22 cellular contexts compared by ENCODE assay signal in the genomic region with DNA sequence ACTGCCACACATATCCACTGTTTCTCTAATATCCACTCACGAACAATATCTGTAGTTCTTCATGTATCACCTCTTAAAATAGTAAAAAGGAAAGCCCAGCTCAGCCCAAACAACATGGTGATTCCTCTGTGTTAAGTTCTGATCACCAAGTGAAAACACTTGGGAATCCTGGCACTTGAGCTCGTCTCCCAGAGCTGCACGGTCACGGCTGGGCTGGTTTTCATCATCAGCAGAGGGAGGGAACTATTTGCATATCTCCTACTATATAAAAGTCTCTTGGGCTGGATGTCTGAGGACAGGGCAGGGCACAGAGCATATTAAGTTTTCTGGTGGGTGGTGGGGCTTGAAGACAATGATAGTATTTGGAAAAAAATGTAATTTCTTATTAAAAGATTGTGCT.
DNase-seq lines count a peak whose midpoint lies in the region; ATAC-seq and TF ChIP-seq lines count a peak whose summit lies in the region.
"Had no signal": no experiment of that assay in that cellular context is flagged by ENCODE, and none has a peak within 500 bp of the region (broad histone marks: within the 10 kb centered on the region; RNA-seq: fewer than 3 reads in every experiment).

No MANE protein-coding gene starts in this region.

- H3K27ac Mint-ChIP-seq in activated naive CD4-positive, alpha-beta T cell treated with anti-CD3 and anti-CD28 coated beads for 36 hours = peak overlapping the region; percentile 67
- H3K27ac Mint-ChIP-seq in naive thymus-derived CD4-positive, alpha-beta T cell = peak overlapping the region in 8 of 9 donors; percentile 0 to 89 (median 79)
- H3K27ac Mint-ChIP-seq: stimulated activated naive B cell treated with anti-CD40 and anti-IgM and Interleukin-4, amounts not matched to agents 10 μg/mL and 1 μg/mL and 100 μg/mL, for 72 hours had no signal

- H3K36me3 ChIP-seq in DOHH2 (ENCODE audit: control insufficient read depth, low read length) (no peaks in the 10 kb centered on the region), OCI-LY7 (ENCODE audit: insufficient read depth, low read length) (no peaks in the 10 kb centered on the region)
- no peaks in the 10 kb centered on the region for H3K36me3 ChIP-seq in naive thymus-derived CD4-positive, alpha-beta T cell (ENCODE audit: control insufficient read depth in 2 of 3, insufficient read depth in 3 of 3, low read length in 3 of 3)
- H3K36me3 ChIP-seq: lower lobe of right lung, SJSA1, thoracic aorta had no signal

- H3K4me1 Mint-ChIP-seq in activated naive CD4-positive, alpha-beta T cell treated with anti-CD3 and anti-CD28 coated beads for 36 hours (ENCODE audit: low read depth) = peaks cover 36% of the 10 kb centered on the region
- peaks cover 19 to 46% (median 29%) of the 10 kb centered on the region in 7 donors for H3K4me1 Mint-ChIP-seq in naive thymus-derived CD4-positive, alpha-beta T cell

- H3K9me3 ChIP-seq in DOHH2 (ENCODE audit: control insufficient read depth, insufficient read depth, low read length) (no peaks in the 10 kb centered on the region), OCI-LY7 (ENCODE audit: low read length) (no peaks in the 10 kb centered on the region)
- no peaks in the 10 kb centered on the region for H3K9me3 ChIP-seq in naive thymus-derived CD4-positive, alpha-beta T cell (ENCODE audit: control insufficient read depth in 2 of 3, low read length in 3 of 3)
- H3K9me3 ChIP-seq: lower lobe of right lung, psoas muscle, SJSA1, thoracic aorta had no signal

- intact Hi-C loops in activated naive CD4-positive, alpha-beta T cell treated with anti-CD3 and anti-CD28 coated beads for 36 hours (cut with micrococcal nuclease) = loop anchor here (5.0 kb wide), 2 partner anchors 80 to 390 kb away; no protein-coding TSS in a partner anchor
- intact Hi-C loops in OCI-LY7 (cut with micrococcal nuclease; ENCODE audit: unreplicated experiment) = no loop called here
- intact Hi-C loops in naive thymus-derived CD4-positive, alpha-beta T cell (cut with micrococcal nuclease) = no loop called here

- DNase-seq in activated naive CD4-positive, alpha-beta T cell treated with anti-CD3 and anti-CD28 coated beads for 36 hours = no peak
- DNase-seq in activated naive CD4-positive, alpha-beta T cell (lab: John Stamatoyannopoulos, UW) = no peak
- DNase-seq in OCI-LY7 (ENCODE audit: low spot score) (no peak), coronary artery (ENCODE audit: low spot score) (no peak), NCI-H1930 (lab: John Stamatoyannopoulos, UW) (no peak)
- no peak for DNase-seq in naive thymus-derived CD4-positive, alpha-beta T cell
- DNase-seq: activated effector memory CD4-positive, alpha-beta T cell treated with anti-CD3 and anti-CD28 coated beads, Interleukin-2, amount 50 U/mL, for 16 hours; aorta; dermis blood vessel endothelial cell; DMS53; glutamatergic neuron; lower lobe of right lung; NCI-H1436 treated with DMSO at 0.1 percent for 48 hours; NCI-H82; psoas muscle; stimulated activated naive B cell treated with anti-CD40 and anti-IgM and Interleukin-4, amounts not matched to agents 10 μg/mL and 1 μg/mL and 100 μg/mL, for 72 hours had no signal

- POLR2A ChIA-PET in OCI-LY7 (lab: Charles Lee) = no interaction called here
- POLR2A ChIA-PET in naive thymus-derived CD4-positive, alpha-beta T cell (lab: Charles Lee) = no interaction called here

- no peaks in the 10 kb centered on the region for H3K36me3 Mint-ChIP-seq in activated naive CD4-positive, alpha-beta T cell treated with anti-CD3 and anti-CD28 coated beads for 36 hours (ENCODE audit: low read depth)
- no peaks in the 10 kb centered on the region for H3K36me3 Mint-ChIP-seq in naive thymus-derived CD4-positive, alpha-beta T cell
- H3K36me3 Mint-ChIP-seq: stimulated activated naive B cell treated with anti-CD40 and anti-IgM and Interleukin-4, amounts not matched to agents 10 μg/mL and 1 μg/mL and 100 μg/mL, for 72 hours had no signal

- H3K4me2 ChIP-seq in DOHH2 (ENCODE audit: low read length) (peak overlapping the region; percentile 60), OCI-LY7 (ENCODE audit: low read length) (0 out of 2 replicates have a peak overlapping the region, but pooled peaks have one; percentile 10)

- no peaks in the 10 kb centered on the region for H3K9me2 ChIP-seq in DOHH2 (replicated peaks; ENCODE audit: control insufficient read depth, low read length)
- H3K9me2 ChIP-seq in OCI-LY7 (ENCODE audit: insufficient read depth, low read length) = no peaks in the 10 kb centered on the region

- peak overlapping the region; percentile 69 for H3K4me3 Mint-ChIP-seq in activated naive CD4-positive, alpha-beta T cell treated with anti-CD3 and anti-CD28 coated beads for 36 hours
- peak overlapping the region in 8 of 10 donors; percentile 3 to 73 (median 62) for H3K4me3 Mint-ChIP-seq in naive thymus-derived CD4-positive, alpha-beta T cell
- H3K4me3 Mint-ChIP-seq: stimulated activated naive B cell treated with anti-CD40 and anti-IgM and Interleukin-4, amounts not matched to agents 10 μg/mL and 1 μg/mL and 100 μg/mL, for 72 hours had no signal

- no peak overlapping the region for H2AFZ ChIP-seq in OCI-LY7 (ENCODE audit: low read length)

- H3K4me3 ChIP-seq in DOHH2 (ENCODE audit: low read length) = peak overlapping the region; percentile 40
- H3K4me3 ChIP-seq in OCI-LY7 (ENCODE audit: low read depth, low read length, poor library complexity, severe bottlenecking) = no peak overlapping the region
- no peak overlapping the region for H3K4me3 ChIP-seq in naive thymus-derived CD4-positive, alpha-beta T cell (ENCODE audit: low read length)
- H3K4me3 ChIP-seq in coronary artery = no peak overlapping the region
- H3K4me3 ChIP-seq: GM12878, lower lobe of right lung, psoas muscle, SJSA1, thoracic aorta had no signal

- no peaks in the 10 kb centered on the region for H4K20me1 ChIP-seq in DOHH2 (ENCODE audit: control insufficient read depth, insufficient read depth, low read depth, low read length)
- no peaks in the 10 kb centered on the region for H4K20me1 ChIP-seq in OCI-LY7 (ENCODE audit: insufficient read depth, low read length)

- H3K27me3 Mint-ChIP-seq in activated naive CD4-positive, alpha-beta T cell treated with anti-CD3 and anti-CD28 coated beads for 36 hours (ENCODE audit: low read depth) = no peaks in the 10 kb centered on the region
- H3K27me3 Mint-ChIP-seq in naive thymus-derived CD4-positive, alpha-beta T cell = peaks cover 0 to 6% (median under 1%) of the 10 kb centered on the region in 5 donors

- H3K79me2 ChIP-seq in DOHH2 (ENCODE audit: control insufficient read depth, low read length) (no peaks in the 10 kb centered on the region), OCI-LY7 (ENCODE audit: insufficient read depth, low read depth, low read length) (no peaks in the 10 kb centered on the region)

- no peaks in the 10 kb centered on the region for H3K27me3 ChIP-seq in DOHH2 (ENCODE audit: control insufficient read depth, low read length)
- H3K27me3 ChIP-seq in naive thymus-derived CD4-positive, alpha-beta T cell (ENCODE audit: control insufficient read depth in 2 of 2, insufficient read depth in 2 of 2, low read length in 2 of 2) = peaks cover 0 to 3% of the 10 kb centered on the region in 2 donors
- H3K27me3 ChIP-seq: SJSA1 had no signal

- H3F3A ChIP-seq in DOHH2 (ENCODE audit: control insufficient read depth, insufficient read depth) = no peaks in the 10 kb centered on the region

- TF ChIP-seq CTCF in DOHH2 (IDR thresholded peaks at IDR 0.05; ENCODE audit: low read depth, low read length, poor library complexity, severe bottlenecking) = no peak
- no peak for TF ChIP-seq CTCF in OCI-LY7 (conservative IDR thresholded peaks at IDR 0.05; ENCODE audit: low read length)
- no peak for TF ChIP-seq CTCF in coronary artery (IDR thresholded peaks at IDR 0.05)

- H3K9me3 Mint-ChIP-seq in activated naive CD4-positive, alpha-beta T cell treated with anti-CD3 and anti-CD28 coated beads for 36 hours = no peaks in the 10 kb centered on the region
- H3K9me3 Mint-ChIP-seq in naive thymus-derived CD4-positive, alpha-beta T cell = no peaks in the 10 kb centered on the region
- H3K9me3 Mint-ChIP-seq: stimulated activated naive B cell treated with anti-CD40 and anti-IgM and Interleukin-4, amounts not matched to agents 10 μg/mL and 1 μg/mL and 100 μg/mL, for 72 hours had no signal

- no TSS peak for BruUV-seq in OCI-LY7 (replicated peaks; lab: Mats Ljungman, UMichigan)

- ATAC-seq in naive thymus-derived CD4-positive, alpha-beta T cell = no peak
- ATAC-seq: GM12878; HCT116; lower lobe of right lung; Panc1; psoas muscle; stimulated activated naive B cell treated with anti-CD40 and anti-IgM and Interleukin-4, amounts not matched to agents 10 μg/mL and 1 μg/mL and 100 μg/mL, for 72 hours had no signal

- CTCF ChIA-PET in activated naive CD4-positive, alpha-beta T cell treated with anti-CD3 and anti-CD28 coated beads for 36 hours (lab: Charles Lee) = interaction anchor here (0.6 to 4.9 kb wide), 6 partner anchors 14 to 87 kb away, joined by 3 to 51 read pairs (median 8); no protein-coding TSS in a partner anchor
- CTCF ChIA-PET in OCI-LY7 (lab: Charles Lee; ENCODE audit: unreplicated experiment) = no interaction called here
- CTCF ChIA-PET in naive thymus-derived CD4-positive, alpha-beta T cell (lab: Charles Lee) = interaction anchor here (0.8 to 1.6 kb wide), 2 partner anchors 16 to 20 kb away, joined by 3 to 6 read pairs; no protein-coding TSS in a partner anchor

- H3K27ac ChIP-seq in DOHH2 (ENCODE audit: low read depth, low read length) (no peak overlapping the region), OCI-LY7 (ENCODE audit: low read depth, low read length, poor library complexity, severe bottlenecking) (no peak overlapping the region), coronary artery (no peak overlapping the region)
- peak overlapping the region; percentile 5 for H3K27ac ChIP-seq in naive thymus-derived CD4-positive, alpha-beta T cell (ENCODE audit: low read depth, low read length)
- H3K27ac ChIP-seq: lower lobe of right lung, psoas muscle, SJSA1, thoracic aorta had no signal

- H3K4me1 ChIP-seq in DOHH2 (ENCODE audit: control insufficient read depth, low read length) (peaks cover 24% of the 10 kb centered on the region), OCI-LY7 (ENCODE audit: insufficient read depth, low read length, poor library complexity, severe bottlenecking) (peaks cover 9% of the 10 kb centered on the region)
- peaks cover 0 to 21% of the 10 kb centered on the region in 2 donors for H3K4me1 ChIP-seq in naive thymus-derived CD4-positive, alpha-beta T cell (ENCODE audit: control insufficient read depth in 2 of 2, insufficient read depth in 2 of 2, low read length in 2 of 2)
- H3K4me1 ChIP-seq: lower lobe of right lung, psoas muscle, SJSA1 had no signal
